In genomic region chr12:1590083-1590979, GRCh38 we compare ENCODE assay signal across 8 cellular contexts. TPM values are rescaled to one million over a fixed set of nuclear protein-coding genes. Genes with fewer than 3 reads are reported as not detected.
DNase-seq lines count a peak whose midpoint lies in the region; ATAC-seq and TF ChIP-seq lines count a peak whose summit lies in the region.
"Had no signal": no experiment of that assay in that cellular context is flagged by ENCODE, and none has a peak within 500 bp of the region (broad histone marks: within the 10 kb centered on the region; RNA-seq: fewer than 3 reads in every experiment).

No MANE protein-coding gene starts in this region.

- no peaks in the 10 kb centered on the region for H3K27me3 ChIP-seq in Loucy (ENCODE audit: insufficient read depth, low read length, poor library complexity, severe bottlenecking)
- no peaks in the 10 kb centered on the region for H3K27me3 ChIP-seq in stomach

- in situ Hi-C loops in astrocyte of the spinal cord (cut with HindIII; ENCODE audit: low sequenced_read_pairs) = no loop called here

- no peaks in the 10 kb centered on the region for H3K9me2 ChIP-seq in Loucy (replicated peaks; ENCODE audit: low read depth, low read length)

- intact Hi-C loops in stomach (cut with DNase I; ENCODE audit: low total_unique reads) = no loop called here

- H3K4me3 ChIP-seq in Loucy (ENCODE audit: low read length, poor library complexity, severe bottlenecking) = peak overlapping the region; percentile 82
- H3K4me3 ChIP-seq in astrocyte of the spinal cord (ENCODE audit: low read depth, low read length) = peak overlapping the region; percentile 49
- H3K4me3 ChIP-seq in stomach = peak overlapping the region; percentile 29 to 98 (median 88)

- H3K4me2 ChIP-seq in Loucy (ENCODE audit: low read depth, low read length, poor library complexity, severe bottlenecking) = peak overlapping the region; percentile 99

- DNase-seq in astrocyte of the spinal cord (ENCODE audit: low read depth, low spot score) = peak; percentile 63
- DNase-seq in immature natural killer cell = no peak
- no peak for DNase-seq in stomach
- DNase-seq in NCI-H1694 (lab: John Stamatoyannopoulos, UW) = no peak
- no peak for DNase-seq in NCI-H2227 (lab: John Stamatoyannopoulos, UW; ENCODE audit: unreplicated experiment)

- H3K9me3 ChIP-seq in Loucy (ENCODE audit: insufficient read depth, low read depth, low read length) (no peaks in the 10 kb centered on the region), stomach (no peaks in the 10 kb centered on the region)

- H2AFZ ChIP-seq in Loucy (ENCODE audit: low read length) = no peak overlapping the region

- TF ChIP-seq CTCF in Loucy (conservative IDR thresholded peaks at IDR 0.05; ENCODE audit: low read length) = no peak
- no peak for TF ChIP-seq CTCF in astrocyte of the spinal cord (IDR thresholded peaks at IDR 0.05; ENCODE audit: low read depth, low read length)
- TF ChIP-seq CTCF in stomach (IDR thresholded peaks at IDR 0.05) = no peak

- no peak for TF ChIP-seq EP300 in stomach (IDR thresholded peaks at IDR 0.05)

- peak overlapping the region; percentile 68 for H3K9ac ChIP-seq in Loucy (ENCODE audit: low read depth, low read length, poor library complexity, severe bottlenecking)

- H3K4me1 ChIP-seq in Loucy (ENCODE audit: insufficient read depth, low read length, poor library complexity, severe bottlenecking) (peaks cover 58% of the 10 kb centered on the region), stomach (peaks cover 47 to 71% (median 60%) of the 10 kb centered on the region in 4 donors)

- peaks cover 54 to 64% of the 10 kb centered on the region in 2 donors for H3K4me1 Mint-ChIP-seq in immature natural killer cell

- peaks cover 5% of the 10 kb centered on the region; the same call in 1 of the 2 replicates for H3K36me3 ChIP-seq in Loucy (ENCODE audit: insufficient read depth, low read length)
- peaks cover 0 to 14% (median 0%) of the 10 kb centered on the region in 4 donors for H3K36me3 ChIP-seq in stomach

- peak overlapping the region; percentile 70 to 93 (median 78) for H3K27ac ChIP-seq in stomach

- peaks cover 0 to 6% (median 5%) of the 10 kb centered on the region in 3 donors for H3K36me3 Mint-ChIP-seq in immature natural killer cell

- H3K9me3 Mint-ChIP-seq in immature natural killer cell = no peaks in the 10 kb centered on the region

- H3K27me3 Mint-ChIP-seq in immature natural killer cell (ENCODE audit: low read depth in 3 of 3) = peaks cover 6 to 15% (median 13%) of the 10 kb centered on the region in 3 donors

- TF ChIP-seq POLR2A in stomach (IDR thresholded peaks at IDR 0.05) = no peak

- ATAC-seq in GM19324 (IDR thresholded peaks at IDR 0.05; ENCODE audit: low FRiP score, unreplicated experiment) = no peak

- peak overlapping the region; percentile 23 to 91 (median 70) for H3K4me3 Mint-ChIP-seq in immature natural killer cell

- H4K20me1 ChIP-seq in Loucy (ENCODE audit: insufficient read depth, low read length, poor library complexity, severe bottlenecking) = peaks cover 66% of the 10 kb centered on the region

- peaks cover 60% of the 10 kb centered on the region for H3K79me2 ChIP-seq in Loucy (ENCODE audit: insufficient read depth, low read length)

- H3K27ac Mint-ChIP-seq in immature natural killer cell = peak overlapping the region in 4 of 6 donors; percentile 6 to 82 (median 52)

- no peaks in the 10 kb centered on the region for H3F3A ChIP-seq in Loucy (ENCODE audit: low read depth)

- 15 to 30% (median 18%) methylated on average over 12 of the region's 12 CpGs for WGBS in stomach, 5 donors

RNA-seq across cellular contexts. Expression of gene FBXL14, which starts 4.0 kb away (rescaled TPM):
- polyA plus RNA-seq in immature natural killer cell (10 to 100 TPM in 2 of 3 donors, 1 to 10 TPM in 1; 9.4 to 15.1 (median 11.1) TPM), stomach (1 to 10 TPM; 2.6 to 7.9 (median 7.2) TPM)
- total RNA-seq in stomach = 10 to 100 TPM in 3 of 5 donors, 1 to 10 TPM in 1, not detected in 1; 5.4 to 36.2 (median 22.9) TPM

RNA-seq across cellular contexts. Expression of gene WNT5B, which starts 38.7 kb away (rescaled TPM):
- polyA plus RNA-seq in immature natural killer cell (not detected), stomach (10 to 100 TPM in 1 of 3 donors, 1 to 10 TPM in 2; 4.3 to 13.6 (median 4.4) TPM)
- 10 to 100 TPM in 2 of 5 donors, 1 to 10 TPM in 2, under 1 TPM in 1; 0.45 to 22.3 (median 7.8) TPM for total RNA-seq in stomach
- total RNA-seq: activated CD8-positive, alpha-beta memory T cell treated with anti-CD3 and anti-CD28 coated beads for 36 hours had no signal

Comparison
In these comparisons a context has a peak if more than half of its experiments do, and no peak if none do; other contexts are left out.
1. RNA of gene WNT5B, which starts 38.7 kb away (polyA plus RNA-seq): 4.3 to 13.6 TPM in stomach; not detected in immature natural killer cell; every median in the first group is over 4 times any median in the second.
2. Peak in every context shown above with its lines, with median percentiles within 50 percentile points of each other: H3K4me3 ChIP-seq.